In the genomic region with DNA sequence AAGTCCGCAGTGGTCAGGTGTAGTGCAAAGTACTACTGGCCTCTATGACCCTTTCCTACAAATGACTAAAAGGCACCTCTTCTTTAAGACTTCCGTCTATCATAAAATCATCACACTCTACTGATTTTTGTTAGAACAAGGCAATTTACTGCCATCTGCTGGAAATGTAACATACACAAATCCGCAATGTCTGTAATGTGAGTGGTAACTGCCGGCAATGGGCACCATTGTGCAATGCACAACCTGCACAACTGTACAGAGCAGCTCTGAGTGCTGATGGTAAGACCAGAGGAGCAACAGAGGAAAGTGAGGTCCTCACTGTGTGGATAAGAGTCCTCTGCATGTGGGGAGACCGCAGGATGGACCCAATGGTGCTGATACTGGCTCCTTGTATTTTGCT, we compare ENCODE assay signal across 9 cellular contexts.
DNase-seq lines count a peak whose midpoint lies in the region; ATAC-seq, FAIRE-seq and TF ChIP-seq lines count a peak whose summit lies in the region.
"Had no signal": no experiment of that assay in that cellular context is flagged by ENCODE, and none has a peak within 500 bp of the region (broad histone marks: within the 10 kb centered on the region; RNA-seq: fewer than 3 reads in every experiment).

No MANE protein-coding gene starts in this region.

- H3K9me1 ChIP-seq in K562 (ENCODE audit: control insufficient read depth, insufficient read depth, low read length), result no peaks in the 10 kb centered on the region

- TF ChIP-seq RAD21 in K562 (CRISPR knock-in tag; conservative IDR thresholded peaks at IDR 0.05 in 1 of 2, IDR thresholded peaks at IDR 0.05 in 1 of 2), result peak in 1 of 2 experiments; percentile 69; a peak in 2 of 4 replicates

- H3K27ac ChIP-seq in K562 (ENCODE audit: extremely low read depth, low read depth, low read length) (no peak overlapping the region), neural progenitor cell (no peak overlapping the region)
- H3K27ac ChIP-seq in naive thymus-derived CD4-positive, alpha-beta T cell (ENCODE audit: low read depth, low read length), result no peak overlapping the region

- POLR2A ChIA-PET in GM10248 (lab: Yijun Ruan, JAX) (no interaction called here), K562 (lab: Yijun Ruan, JAX) (interaction anchor here (0.7 kb wide), 1 partner anchor 26 kb away, joined by 3 read pairs; no protein-coding TSS in a partner anchor)
- POLR2A ChIA-PET in naive thymus-derived CD4-positive, alpha-beta T cell (lab: Charles Lee), result no interaction called here

- DNase-seq in GM10248 (ENCODE audit: extremely low spot score) (no peak), LoVo (ENCODE audit: low spot score) (peak; percentile 35), K562 (ENCODE audit: extremely low read depth in 1 of 4, low spot score in 3 of 4) (peak in 1 of 4 experiments; percentile 45), neural progenitor cell (ENCODE audit: low spot score) (no peak), NCI-H128 (lab: John Stamatoyannopoulos, UW; ENCODE audit: unreplicated experiment) (no peak)
- DNase-seq in naive thymus-derived CD4-positive, alpha-beta T cell, result no peak

- no peaks in the 10 kb centered on the region for H3K36me3 ChIP-seq in K562 (ENCODE audit: control insufficient read depth, insufficient read depth, low read length)
- no peaks in the 10 kb centered on the region for H3K36me3 ChIP-seq in neural progenitor cell
- no peaks in the 10 kb centered on the region for H3K36me3 ChIP-seq in naive thymus-derived CD4-positive, alpha-beta T cell (ENCODE audit: control insufficient read depth in 2 of 3, insufficient read depth in 3 of 3, low read length in 3 of 3)

- no peaks in the 10 kb centered on the region for H3K4me1 Mint-ChIP-seq in neural progenitor cell
- H3K4me1 Mint-ChIP-seq in naive thymus-derived CD4-positive, alpha-beta T cell, result no peaks in the 10 kb centered on the region
- H3K4me1 Mint-ChIP-seq: central memory CD8-positive, alpha-beta T cell had no signal

- H3K79me2 ChIP-seq in K562 (ENCODE audit: control insufficient read depth, insufficient read depth, low read length) (no peaks in the 10 kb centered on the region), neural progenitor cell (ENCODE audit: low read depth) (no peaks in the 10 kb centered on the region)

- no peak overlapping the region for H3K4me3 ChIP-seq in K562
- H3K4me3 ChIP-seq in neural progenitor cell, result no peak overlapping the region
- H3K4me3 ChIP-seq in naive thymus-derived CD4-positive, alpha-beta T cell (ENCODE audit: low read length), result no peak overlapping the region

- H3K27me3 Mint-ChIP-seq in neural progenitor cell (ENCODE audit: insufficient read depth, low read depth), result peaks cover 2% of the 10 kb centered on the region
- H3K27me3 Mint-ChIP-seq in naive thymus-derived CD4-positive, alpha-beta T cell, result peaks cover 0 to 13% (median 0%) of the 10 kb centered on the region in 5 donors

- H3K27me3 ChIP-seq in K562 (ENCODE audit: control insufficient read depth in 2 of 2, insufficient read depth in 2 of 2, low read length in 2 of 2) (peaks cover 20 to 26% of the 10 kb centered on the region in 2 experiments), neural progenitor cell (no peaks in the 10 kb centered on the region)
- no peaks in the 10 kb centered on the region for H3K27me3 ChIP-seq in naive thymus-derived CD4-positive, alpha-beta T cell (ENCODE audit: control insufficient read depth in 2 of 2, insufficient read depth in 2 of 2, low read length in 2 of 2)

- H3K4me3 Mint-ChIP-seq in neural progenitor cell, result no peak overlapping the region
- H3K4me3 Mint-ChIP-seq in naive thymus-derived CD4-positive, alpha-beta T cell, result no peak overlapping the region
- H3K4me3 Mint-ChIP-seq: central memory CD8-positive, alpha-beta T cell had no signal

- H3F3A ChIP-seq in neural progenitor cell (ENCODE audit: low read depth), result no peaks in the 10 kb centered on the region

- peak; percentile 82 for FAIRE-seq in K562 (lab: Jason Lieb, UNC)

- H3K4me1 ChIP-seq in K562 (replicated peaks in 1 of 2; ENCODE audit: control insufficient read depth in 2 of 2, insufficient read depth in 2 of 2, low read length in 2 of 2) (no peaks in the 10 kb centered on the region), neural progenitor cell (no peaks in the 10 kb centered on the region)
- no peaks in the 10 kb centered on the region for H3K4me1 ChIP-seq in naive thymus-derived CD4-positive, alpha-beta T cell (ENCODE audit: control insufficient read depth in 2 of 2, insufficient read depth in 2 of 2, low read length in 2 of 2)

- H3K9me3 ChIP-seq in K562 (replicated peaks; ENCODE audit: control insufficient read depth, insufficient read depth, low read depth, low read length) (no peaks in the 10 kb centered on the region), neural progenitor cell (ENCODE audit: low read depth) (no peaks in the 10 kb centered on the region)
- H3K9me3 ChIP-seq in naive thymus-derived CD4-positive, alpha-beta T cell (ENCODE audit: control insufficient read depth in 2 of 3, low read length in 3 of 3), result no peaks in the 10 kb centered on the region

- no peak for TF ChIP-seq POLR2A in K562 (conservative IDR thresholded peaks at IDR 0.05)

- TF ChIP-seq EP300 in K562 (IDR thresholded peaks at IDR 0.05; ENCODE audit: low read length), result no peak

- H3K9ac ChIP-seq in K562 (ENCODE audit: insufficient read depth in 1 of 2, low read depth in 2 of 2, low read length in 2 of 2), result no peak overlapping the region
- no peak overlapping the region for H3K9ac ChIP-seq in neural progenitor cell

- no TSS peak for BruUV-seq in K562 (replicated peaks; lab: Mats Ljungman, UMichigan)

- no peak overlapping the region for H3K27ac Mint-ChIP-seq in neural progenitor cell
- H3K27ac Mint-ChIP-seq in naive thymus-derived CD4-positive, alpha-beta T cell, result no peak overlapping the region

- H4K20me1 ChIP-seq in K562 (replicated peaks; ENCODE audit: control insufficient read depth, insufficient read depth, low read length) (no peaks in the 10 kb centered on the region), neural progenitor cell (ENCODE audit: low read depth) (no peaks in the 10 kb centered on the region)

- in situ Hi-C loops in K562 (cut with MboI), result no loop called here

- no peaks in the 10 kb centered on the region for H3K9me3 Mint-ChIP-seq in neural progenitor cell
- H3K9me3 Mint-ChIP-seq in naive thymus-derived CD4-positive, alpha-beta T cell, result no peaks in the 10 kb centered on the region
- H3K9me3 Mint-ChIP-seq: central memory CD8-positive, alpha-beta T cell had no signal

- H3K4me2 ChIP-seq in K562 (ENCODE audit: insufficient read depth, low read length) (no peak overlapping the region), neural progenitor cell (no peak overlapping the region)

- peak; percentile 83 for ATAC-seq in K562
- no peak for ATAC-seq in HG02973 (IDR thresholded peaks at IDR 0.05; ENCODE audit: unreplicated experiment)
- ATAC-seq in GM18511 (IDR thresholded peaks at IDR 0.05; ENCODE audit: unreplicated experiment), result no peak
- no peak for ATAC-seq in naive thymus-derived CD4-positive, alpha-beta T cell

- no peak overlapping the region for H2AFZ ChIP-seq in K562 (ENCODE audit: low read depth, low read length)
- H2AFZ ChIP-seq in neural progenitor cell (replicated peaks), result no peak overlapping the region

- intact Hi-C loops in K562 (cut with micrococcal nuclease), result no loop called here
- intact Hi-C loops in naive thymus-derived CD4-positive, alpha-beta T cell (cut with micrococcal nuclease), result no loop called here

- CTCF ChIA-PET in GM10248 (lab: Yijun Ruan, JAX), result no interaction called here
- CTCF ChIA-PET in K562 (lab: Yijun Ruan, JAX; ENCODE audit: low intra/inter-chr PET ratio), result no interaction called here
- CTCF ChIA-PET in naive thymus-derived CD4-positive, alpha-beta T cell (lab: Charles Lee), result no interaction called here

- TF ChIP-seq CTCF in GM10248 (IDR thresholded peaks at IDR 0.05; ENCODE audit: control extremely low read depth, extremely low read depth, low read depth, missing control alignments) (peak; percentile 34), K562 (IDR thresholded peaks at IDR 0.05 in 2 of 3, conservative IDR thresholded peaks at IDR 0.05 in 1 of 3; ENCODE audit: insufficient read depth in 2 of 3, low read depth in 1 of 3, low read length in 3 of 3) (peak; percentile 31 to 66 (median 38); a peak in 4 of 6 replicates), neural progenitor cell (IDR thresholded peaks at IDR 0.05) (peak; percentile 28)

- WGBS in K562 (ENCODE audit: insufficient coverage, low coverage, missing lambda C conversion rate), result 2% methylated on average over 5 of the region's 5 CpGs

- H3K36me3 Mint-ChIP-seq in neural progenitor cell, result no peaks in the 10 kb centered on the region
- no peaks in the 10 kb centered on the region for H3K36me3 Mint-ChIP-seq in naive thymus-derived CD4-positive, alpha-beta T cell

TF ChIP-seq in K562, 482 proteins besides CTCF, POLR2A, EP300 and RAD21 (continues in another document):
- no peak for TF ChIP-seq MEF2A (IDR thresholded peaks at IDR 0.05; ENCODE audit: control insufficient read depth, low read depth, low read length)
- TF ChIP-seq, protein P1, sequence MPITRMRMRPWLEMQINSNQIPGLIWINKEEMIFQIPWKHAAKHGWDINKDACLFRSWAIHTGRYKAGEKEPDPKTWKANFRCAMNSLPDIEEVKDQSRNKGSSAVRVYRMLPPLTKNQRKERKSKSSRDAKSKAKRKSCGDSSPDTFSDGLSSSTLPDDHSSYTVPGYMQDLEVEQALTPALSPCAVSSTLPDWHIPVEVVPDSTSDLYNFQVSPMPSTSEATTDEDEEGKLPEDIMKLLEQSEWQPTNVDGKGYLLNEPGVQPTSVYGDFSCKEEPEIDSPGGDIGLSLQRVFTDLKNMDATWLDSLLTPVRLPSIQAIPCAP (CRISPR knock-in tag; IDR thresholded peaks at IDR 0.05; ENCODE audit: borderline replicate concordance), result no peak
- TF ChIP-seq SAFB (IDR thresholded peaks at IDR 0.05; ENCODE audit: borderline replicate concordance, low read depth, low read length), result no peak
- TF ChIP-seq ZNF134 (CRISPR knock-in tag; conservative IDR thresholded peaks at IDR 0.05), result no peak
- no peak for TF ChIP-seq ZNF239 (CRISPR knock-in tag; IDR thresholded peaks at IDR 0.05)
- no peak for TF ChIP-seq DPF2 (IDR thresholded peaks at IDR 0.05)
- no peak for TF ChIP-seq SMARCE1 (IDR thresholded peaks at IDR 0.05)
- no peak for TF ChIP-seq SNIP1 (IDR thresholded peaks at IDR 0.05; ENCODE audit: low read depth)
- TF ChIP-seq FOXA1 (IDR thresholded peaks at IDR 0.05; ENCODE audit: borderline replicate concordance), result no peak
- no peak for TF ChIP-seq PHB2 (IDR thresholded peaks at IDR 0.05; ENCODE audit: low read depth)
- peak; percentile 86 for TF ChIP-seq CEBPB (tag; IDR thresholded peaks at IDR 0.05)
- TF ChIP-seq TOE1 (IDR thresholded peaks at IDR 0.05; ENCODE audit: borderline replicate concordance), result no peak
- TF ChIP-seq TOE1 (CRISPR knock-in tag; IDR thresholded peaks at IDR 0.05; ENCODE audit: borderline replicate concordance, low read depth), result no peak
- no peak for TF ChIP-seq ZFP30 (CRISPR knock-in tag; IDR thresholded peaks at IDR 0.05; ENCODE audit: borderline replicate concordance)
